Comparison of ENCODE assay signal across 20 cellular contexts in genomic region chr2:94990956-94991355, GRCh38. TPM values are rescaled to one million over a fixed set of nuclear protein-coding genes. Genes with fewer than 3 reads are reported as not detected.
DNase-seq lines count a peak whose midpoint lies in the region; ATAC-seq, FAIRE-seq and TF ChIP-seq lines count a peak whose summit lies in the region.
"Had no signal": no experiment of that assay in that cellular context is flagged by ENCODE, and none has a peak within 500 bp of the region (broad histone marks: within the 10 kb centered on the region; RNA-seq: fewer than 3 reads in every experiment).

No MANE protein-coding gene starts in this region.

- H3K4me3 Mint-ChIP-seq in osteocyte (ENCODE audit: unreplicated experiment) = no peak overlapping the region
- H3K4me3 Mint-ChIP-seq: CD4-positive, alpha-beta memory T cell; GM23338; H9 had no signal

- H3K27me3 Mint-ChIP-seq in osteocyte (ENCODE audit: unreplicated experiment) = peaks cover 7% of the 10 kb centered on the region

- FAIRE-seq in HTR-8/SVneo (lab: Jason Lieb, UNC) (peak; percentile 33), bronchial epithelial cell (lab: Jason Lieb, UNC) (peak; percentile 87)
- FAIRE-seq: G401.6, GM12892 had no signal

- no peaks in the 10 kb centered on the region for H3K9me3 Mint-ChIP-seq in osteocyte (ENCODE audit: unreplicated experiment)
- H3K9me3 Mint-ChIP-seq: GM23338, H9 had no signal

- TF ChIP-seq POLR2A in breast epithelium (IDR thresholded peaks at IDR 0.05) = no peak

- no peak overlapping the region for H3K4me3 ChIP-seq in bronchial epithelial cell (ENCODE audit: low read depth, low read length)
- no peak overlapping the region for H3K4me3 ChIP-seq in breast epithelium
- H3K4me3 ChIP-seq: GM23338 had no signal

- no peak overlapping the region for H3K27ac Mint-ChIP-seq in osteocyte (ENCODE audit: unreplicated experiment)
- H3K27ac Mint-ChIP-seq: CD4-positive, alpha-beta memory T cell; GM23338 had no signal

- no peak for ATAC-seq in GM19351 (IDR thresholded peaks at IDR 0.05; ENCODE audit: unreplicated experiment)
- ATAC-seq: GM23338, HCT116 had no signal

- H3K27me3 ChIP-seq in bronchial epithelial cell (ENCODE audit: control insufficient read depth, insufficient read depth, low read length) (no peaks in the 10 kb centered on the region), breast epithelium (peaks cover 0 to 8% of the 10 kb centered on the region in 2 donors)

- TF ChIP-seq CTCF in bronchial epithelial cell (IDR thresholded peaks at IDR 0.05; ENCODE audit: insufficient read depth, low read length, severe bottlenecking) (no peak), osteocyte (IDR thresholded peaks at IDR 0.05) (no peak), breast epithelium (IDR thresholded peaks at IDR 0.05) (no peak)

- intact Hi-C loops in breast epithelium (cut with DNase I; ENCODE audit: low total_unique reads) = no loop called here

- no peaks in the 10 kb centered on the region for H3K36me3 ChIP-seq in bronchial epithelial cell (ENCODE audit: control insufficient read depth, insufficient read depth, low read length)
- no peaks in the 10 kb centered on the region for H3K36me3 ChIP-seq in breast epithelium

- H3K9me3 ChIP-seq in breast epithelium = no peaks in the 10 kb centered on the region

- DNase-seq in HTR-8/SVneo (ENCODE audit: insufficient read length, low spot score) = no peak
- DNase-seq in bronchial epithelial cell (ENCODE audit: low read depth) = no peak
- DNase-seq in osteocyte (ENCODE audit: extremely low spot score, unreplicated experiment) = peak; percentile 68
- no peak for DNase-seq in NCI-H1105 treated with DMSO at 0.1 percent for 48 hours (lab: John Stamatoyannopoulos, UW)
- DNase-seq in breast epithelium (ENCODE audit: low spot score in 2 of 2) = no peak
- DNase-seq: C1 segment of cervical spinal cord; Calu3; CD4-positive, alpha-beta memory T cell; COR-L47; DMS53; DMS79 treated with DMSO at 0.1 percent for 48 hours; H9 had no signal

- H3K4me1 ChIP-seq in breast epithelium = no peaks in the 10 kb centered on the region

- no peak overlapping the region for H3K27ac ChIP-seq in breast epithelium

- H3K36me3 Mint-ChIP-seq in osteocyte (ENCODE audit: unreplicated experiment) = no peaks in the 10 kb centered on the region
- H3K36me3 Mint-ChIP-seq: CD4-positive, alpha-beta memory T cell had no signal

- H3K4me1 Mint-ChIP-seq in osteocyte (ENCODE audit: unreplicated experiment) = no peaks in the 10 kb centered on the region
- H3K4me1 Mint-ChIP-seq: CD4-positive, alpha-beta memory T cell; GM23338 had no signal

RNA-seq across cellular contexts. Expression of gene MAL, which starts 34.6 kb away (rescaled TPM):
- total RNA-seq in bronchial epithelial cell = 1.1 and 11.0 TPM in 2 replicates
- total RNA-seq in osteocyte = not detected in 2 replicates
- 1 to 10 TPM in 1 of 3 donors, under 1 TPM in 1, not detected in 1; 0.32 to 2.3 TPM for total RNA-seq in breast epithelium
- total RNA-seq: A172, A673, Calu3, H4, H9 had no signal
